Comparison of ENCODE assay signal across 1 cellular context in the genomic region with DNA sequence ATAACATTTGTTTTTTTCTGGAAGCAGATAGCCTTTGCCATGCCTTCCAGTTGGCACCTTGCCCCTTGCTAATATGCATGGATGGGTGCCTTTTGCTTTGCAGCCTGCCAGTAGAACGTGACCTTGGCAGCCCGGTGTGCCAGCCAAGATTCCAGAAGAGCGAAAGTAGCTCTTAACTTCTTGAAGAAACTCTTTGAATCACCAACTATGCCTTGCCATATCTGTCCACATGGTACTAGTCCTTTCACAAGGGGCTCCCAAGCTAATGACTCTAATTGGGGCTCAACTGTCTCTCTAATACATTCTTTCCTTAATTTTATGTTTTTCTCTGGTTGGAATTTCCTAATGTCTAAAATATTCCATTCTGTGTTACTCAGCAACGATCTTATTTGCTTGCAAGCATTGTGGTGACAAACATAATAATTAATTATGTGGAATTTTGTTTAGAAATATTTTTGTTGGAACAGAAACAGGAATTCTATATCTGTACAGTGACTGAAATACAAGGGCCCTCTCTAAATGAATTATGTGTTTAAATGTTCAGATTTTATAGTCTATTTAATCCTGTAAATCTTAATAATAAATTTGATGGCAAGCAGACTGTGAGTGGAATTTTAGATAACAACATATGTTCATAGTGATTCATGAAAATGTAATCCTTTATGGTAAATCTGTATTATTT.
TF ChIP-seq lines count a peak whose summit lies in the region.

No MANE protein-coding gene starts in this region.

TF ChIP-seq in HepG2, 621 proteins besides CTCF, POLR2A, EP300 and RAD21:
- TF ChIP-seq ZNF232 (CRISPR knock-in tag; IDR thresholded peaks at IDR 0.05; ENCODE audit: borderline replicate concordance): no peak
- no peak for TF ChIP-seq KDM6A (CRISPR knock-in tag; IDR thresholded peaks at IDR 0.05; ENCODE audit: low read depth)
- no peak for TF ChIP-seq MYNN (CRISPR knock-in tag; IDR thresholded peaks at IDR 0.05; ENCODE audit: low read depth)
- no peak for TF ChIP-seq PPARG (CRISPR knock-in tag; conservative IDR thresholded peaks at IDR 0.05)
- no peak for TF ChIP-seq SNAPC4 (CRISPR knock-in tag; IDR thresholded peaks at IDR 0.05)
- TF ChIP-seq, protein P1, sequence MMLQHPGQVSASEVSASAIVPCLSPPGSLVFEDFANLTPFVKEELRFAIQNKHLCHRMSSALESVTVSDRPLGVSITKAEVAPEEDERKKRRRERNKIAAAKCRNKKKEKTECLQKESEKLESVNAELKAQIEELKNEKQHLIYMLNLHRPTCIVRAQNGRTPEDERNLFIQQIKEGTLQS (CRISPR knock-in tag; IDR thresholded peaks at IDR 0.05): no peak
- TF ChIP-seq, protein P2, sequence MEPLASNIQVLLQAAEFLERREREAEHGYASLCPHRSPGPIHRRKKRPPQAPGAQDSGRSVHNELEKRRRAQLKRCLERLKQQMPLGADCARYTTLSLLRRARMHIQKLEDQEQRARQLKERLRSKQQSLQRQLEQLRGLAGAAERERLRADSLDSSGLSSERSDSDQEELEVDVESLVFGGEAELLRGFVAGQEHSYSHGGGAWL (CRISPR knock-in tag; IDR thresholded peaks at IDR 0.05): no peak
